15 cellular contexts compared by ENCODE assay signal in the genomic region with DNA sequence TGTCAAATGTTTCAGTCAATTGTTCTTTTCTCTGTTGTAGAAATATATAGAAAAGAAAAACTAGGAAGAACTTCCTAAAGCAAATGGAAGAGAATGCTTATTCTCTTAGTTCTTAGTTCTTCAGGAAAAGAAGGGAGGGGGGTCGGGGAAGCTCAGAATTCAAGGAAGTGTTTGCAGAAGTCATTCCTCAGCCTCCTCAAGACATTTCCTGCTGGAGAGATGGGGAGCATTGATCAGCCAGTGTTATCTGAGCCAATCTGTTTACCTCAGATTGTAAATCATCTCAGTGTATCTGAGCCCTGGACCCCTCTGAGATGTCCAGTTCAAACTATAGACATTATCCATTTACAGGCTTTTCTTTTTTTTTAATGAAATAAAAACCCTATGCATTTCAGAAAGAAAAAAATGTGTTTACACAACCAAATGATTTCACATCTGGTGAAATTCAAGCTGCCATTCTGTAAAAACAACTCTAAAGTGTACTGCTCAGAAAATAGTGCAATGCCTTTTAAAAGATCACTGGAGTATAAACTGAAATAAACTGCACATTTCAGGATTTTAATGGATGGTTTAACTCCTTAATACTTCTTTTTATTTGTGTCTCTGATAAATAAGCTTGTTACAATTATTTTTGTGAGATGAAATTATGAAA.
A peak's percentile ranks its signal among the peaks of the same experiment; 100 is the strongest.
DNase-seq lines count a peak whose midpoint lies in the region; ATAC-seq and TF ChIP-seq lines count a peak whose summit lies in the region.
"Had no signal": no experiment of that assay in that cellular context is flagged by ENCODE, and none has a peak within 500 bp of the region (broad histone marks: within the 10 kb centered on the region; RNA-seq: fewer than 3 reads in every experiment).

No MANE protein-coding gene starts in this region.

- H3K36me3 Mint-ChIP-seq in neural progenitor cell, result no peaks in the 10 kb centered on the region

- H3F3A ChIP-seq in SK-N-SH (replicated peaks; ENCODE audit: insufficient read depth), result no peaks in the 10 kb centered on the region
- no peaks in the 10 kb centered on the region for H3F3A ChIP-seq in neural progenitor cell (ENCODE audit: low read depth)

- H3K9ac ChIP-seq in SK-N-SH, result no peak overlapping the region
- no peak overlapping the region for H3K9ac ChIP-seq in neural progenitor cell
- H3K9ac ChIP-seq: BLaER1 treated with 17β-estradiol and CSF1 and Interleukin-3, amounts not matched to agents 10 nM and 100 nM had no signal

- no peak for TF ChIP-seq CTCF in SK-N-SH (IDR thresholded peaks at IDR 0.05)
- TF ChIP-seq CTCF in hepatocyte (IDR thresholded peaks at IDR 0.05; ENCODE audit: poor library complexity), result no peak
- TF ChIP-seq CTCF in neural progenitor cell (IDR thresholded peaks at IDR 0.05), result no peak
- no peak for TF ChIP-seq CTCF in A673 (conservative IDR thresholded peaks at IDR 0.05; ENCODE audit: low read depth, low read length)

- intact Hi-C loops in A673 (cut with micrococcal nuclease; ENCODE audit: unreplicated experiment), result no loop called here

- H3K4me3 Mint-ChIP-seq in neural progenitor cell, result no peak overlapping the region

- peaks cover 5% of the 10 kb centered on the region for H3K4me1 Mint-ChIP-seq in neural progenitor cell

- no peak overlapping the region for H3K27ac Mint-ChIP-seq in neural progenitor cell

- 53% methylated on average over 1 of the region's 1 CpG for WGBS in SK-N-SH (ENCODE audit: low lambda C conversion rate)
- WGBS in hepatocyte (ENCODE audit: low lambda C conversion rate, missing lambda C conversion rate), result 40% methylated on average over 1 of the region's 1 CpG

- no peak for ATAC-seq in GM18873 (IDR thresholded peaks at IDR 0.05; ENCODE audit: low FRiP score, unreplicated experiment)

- H3K27me3 ChIP-seq in SK-N-SH (ENCODE audit: insufficient read depth), result no peaks in the 10 kb centered on the region
- H3K27me3 ChIP-seq in hepatocyte, result no peaks in the 10 kb centered on the region
- H3K27me3 ChIP-seq in neural progenitor cell, result no peaks in the 10 kb centered on the region
- H3K27me3 ChIP-seq in A673 (replicated peaks; ENCODE audit: insufficient read depth, low read depth, low read length, poor library complexity), result no peaks in the 10 kb centered on the region
- H3K27me3 ChIP-seq: BLaER1 treated with 17β-estradiol and CSF1 and Interleukin-3, amounts not matched to agents 10 nM and 100 nM had no signal

- H3K9me2 ChIP-seq in SK-N-SH (no peaks in the 10 kb centered on the region), hepatocyte (replicated peaks; ENCODE audit: insufficient read depth) (no peaks in the 10 kb centered on the region)

- H3K4me2 ChIP-seq in SK-N-SH (no peak overlapping the region; the same call in 1 of the 2 replicates), hepatocyte (no peak overlapping the region), neural progenitor cell (no peak overlapping the region)
- H3K4me2 ChIP-seq: BLaER1 treated with 17β-estradiol and CSF1 and Interleukin-3, amounts not matched to agents 10 nM and 100 nM had no signal

- no peaks in the 10 kb centered on the region for H3K27me3 Mint-ChIP-seq in neural progenitor cell (ENCODE audit: insufficient read depth, low read depth)

- no TSS peak for BruUV-seq in A673 (replicated peaks; lab: Mats Ljungman, UMichigan)

- no peaks in the 10 kb centered on the region for H3K9me3 Mint-ChIP-seq in neural progenitor cell

- DNase-seq in DMS 273 (lab: John Stamatoyannopoulos, UW; ENCODE audit: unreplicated experiment) (peak; percentile 5), DMS 273 treated with DMSO at 0.1 percent for 48 hours (lab: John Stamatoyannopoulos, UW) (no peak), SK-N-SH (no peak), hepatocyte (ENCODE audit: low spot score) (peak; percentile 2), neural progenitor cell (ENCODE audit: low spot score) (no peak), A673 (ENCODE audit: low spot score) (no peak), anterior cingulate cortex (lab: John Stamatoyannopoulos, UW) (no peak)
- DNase-seq: HCEC 1CT, NCI-H1436 treated with DMSO at 0.1 percent for 48 hours, NCI-H2081, NCI-H446 treated with DMSO at 0.1 percent for 48 hours, SIG-M5 had no signal

- H3K79me2 ChIP-seq in SK-N-SH (ENCODE audit: insufficient read depth) (no peaks in the 10 kb centered on the region), hepatocyte (no peaks in the 10 kb centered on the region), neural progenitor cell (ENCODE audit: low read depth) (no peaks in the 10 kb centered on the region)

- H3K9me3 ChIP-seq in SK-N-SH, result no peaks in the 10 kb centered on the region
- H3K9me3 ChIP-seq in hepatocyte (ENCODE audit: low read depth), result no peaks in the 10 kb centered on the region
- no peaks in the 10 kb centered on the region for H3K9me3 ChIP-seq in neural progenitor cell (ENCODE audit: low read depth)
- no peaks in the 10 kb centered on the region for H3K9me3 ChIP-seq in A673 (ENCODE audit: low read depth, low read length, poor library complexity, severe bottlenecking)
- H3K9me3 ChIP-seq: BLaER1 treated with 17β-estradiol and CSF1 and Interleukin-3, amounts not matched to agents 10 nM and 100 nM had no signal

- H2AFZ ChIP-seq in SK-N-SH (ENCODE audit: low read depth) (0 out of 2 replicates have a peak overlapping the region, but pooled peaks have one; percentile 31), hepatocyte (no peak overlapping the region), neural progenitor cell (replicated peaks) (peak overlapping the region; percentile 15)

- H4K20me1 ChIP-seq in SK-N-SH (ENCODE audit: insufficient read depth) (no peaks in the 10 kb centered on the region), hepatocyte (ENCODE audit: insufficient read depth, poor library complexity, severe bottlenecking) (no peaks in the 10 kb centered on the region), neural progenitor cell (ENCODE audit: low read depth) (no peaks in the 10 kb centered on the region)
- H4K20me1 ChIP-seq: BLaER1 treated with 17β-estradiol and CSF1 and Interleukin-3, amounts not matched to agents 10 nM and 100 nM had no signal

- POLR2A ChIA-PET in SK-N-SH (lab: Yijun Ruan, JAX) (no interaction called here), A673 (lab: Charles Lee; ENCODE audit: low non-redundant PET) (no interaction called here)

- H3K27ac ChIP-seq in SK-N-SH (ENCODE audit: low read depth in 2 of 2, low read length in 1 of 2), result no peak overlapping the region
- no peak overlapping the region for H3K27ac ChIP-seq in hepatocyte
- H3K27ac ChIP-seq in neural progenitor cell, result no peak overlapping the region
- H3K27ac ChIP-seq in A673 (ENCODE audit: low read depth, low read length, poor library complexity, severe bottlenecking), result no peak overlapping the region
- H3K27ac ChIP-seq: 22Rv1; BLaER1 treated with 17β-estradiol and CSF1 and Interleukin-3, amounts not matched to agents 10 nM and 100 nM had no signal

- TF ChIP-seq EP300 in SK-N-SH (IDR thresholded peaks at IDR 0.05; ENCODE audit: borderline replicate concordance in 1 of 2, low read depth in 1 of 2, low read length in 1 of 2), result no peak

- no peak for TF ChIP-seq RAD21 in SK-N-SH (IDR thresholded peaks at IDR 0.05; ENCODE audit: low read length)

- H3K36me3 ChIP-seq in SK-N-SH (replicated peaks in 1 of 2; ENCODE audit: control insufficient read depth in 1 of 2, insufficient read depth in 2 of 2, low read length in 1 of 2), result no peaks in the 10 kb centered on the region
- no peaks in the 10 kb centered on the region for H3K36me3 ChIP-seq in hepatocyte (replicated peaks; ENCODE audit: insufficient read depth, low read depth)
- no peaks in the 10 kb centered on the region for H3K36me3 ChIP-seq in neural progenitor cell
- H3K36me3 ChIP-seq in A673 (ENCODE audit: insufficient read depth, low read length, poor library complexity, severe bottlenecking), result no peaks in the 10 kb centered on the region
- H3K36me3 ChIP-seq: BLaER1 treated with 17β-estradiol and CSF1 and Interleukin-3, amounts not matched to agents 10 nM and 100 nM had no signal

- no peak overlapping the region for H3K4me3 ChIP-seq in SK-N-SH (ENCODE audit: low read depth in 2 of 2, low read length in 1 of 2)
- no peak overlapping the region for H3K4me3 ChIP-seq in hepatocyte
- H3K4me3 ChIP-seq in neural progenitor cell, result no peak overlapping the region
- no peak overlapping the region for H3K4me3 ChIP-seq in A673 (ENCODE audit: low read depth, low read length, poor library complexity, severe bottlenecking)
- H3K4me3 ChIP-seq: BLaER1 treated with 17β-estradiol and CSF1 and Interleukin-3, amounts not matched to agents 10 nM and 100 nM had no signal

- H3K4me1 ChIP-seq in SK-N-SH (ENCODE audit: control insufficient read depth in 1 of 2, insufficient read depth in 2 of 2, low read depth in 1 of 2, low read length in 1 of 2) (peaks cover 0 to 2% of the 10 kb centered on the region in 2 experiments; a peak in 1 of 4 replicates), hepatocyte (ENCODE audit: insufficient read depth) (no peaks in the 10 kb centered on the region), neural progenitor cell (no peaks in the 10 kb centered on the region), A673 (ENCODE audit: insufficient read depth, low read length, poor library complexity, severe bottlenecking) (no peaks in the 10 kb centered on the region)
- H3K4me1 ChIP-seq: BLaER1 treated with 17β-estradiol and CSF1 and Interleukin-3, amounts not matched to agents 10 nM and 100 nM had no signal

- CTCF ChIA-PET in SK-N-SH (lab: Yijun Ruan, JAX), result interaction anchor here (1.2 kb wide), 1 partner anchor 211 kb away, joined by 3 read pairs; no protein-coding TSS in a partner anchor
- CTCF ChIA-PET in A673 (lab: Charles Lee), result no interaction called here

TF ChIP-seq in SK-N-SH, 30 proteins besides CTCF, POLR2A, EP300 and RAD21:
- TF ChIP-seq NFIC (IDR thresholded peaks at IDR 0.05; ENCODE audit: borderline replicate concordance), result no peak

Comparison
In these comparisons a context has a peak if more than half of its experiments do, and no peak if none do; other contexts are left out.
1. DNase-seq: peak in DMS 273 (single experiment) and hepatocyte (single experiment); none in DMS 273 treated with DMSO at 0.1 percent for 48 hours (single experiment), SK-N-SH (single experiment), neural progenitor cell (single experiment), A673 (single experiment) and anterior cingulate cortex (0 of 58).